18 cellular contexts compared by ENCODE assay signal in the genomic region with DNA sequence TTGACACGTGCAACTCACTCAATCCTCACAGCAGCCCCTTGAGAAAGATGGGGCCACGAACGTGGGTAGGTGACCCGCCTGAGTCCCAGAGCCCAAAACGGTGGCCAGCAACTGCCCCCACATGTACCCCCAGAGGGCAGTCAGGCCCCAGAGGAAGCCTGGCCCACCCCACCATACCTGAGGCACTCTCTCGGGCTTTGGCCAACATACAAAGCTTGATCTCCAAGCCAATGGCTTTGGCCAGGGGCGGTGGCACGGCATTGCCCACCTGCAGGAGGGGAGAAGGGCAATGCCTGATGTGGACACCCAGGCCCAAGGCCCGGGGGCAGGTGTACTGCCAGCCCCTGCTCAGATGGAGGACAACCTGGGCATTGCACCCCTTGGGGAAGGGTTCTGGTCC. TPM values are rescaled to one million over a fixed set of nuclear protein-coding genes. Genes with fewer than 3 reads are reported as not detected.
"Had no signal": no experiment of that assay in that cellular context is flagged by ENCODE, and none has a peak within 500 bp of the region (broad histone marks: within the 10 kb centered on the region; RNA-seq: fewer than 3 reads in every experiment).

No MANE protein-coding gene starts in this region.

- DNase-seq: IMR-90, Kasumi-1, MM.1S, NCI-H1092 treated with DMSO at 0.1 percent for 48 hours, NCI-H1436, NCI-H2029 treated with DMSO at 0.1 percent for 48 hours, NCI-H2227 treated with DMSO at 0.1 percent for 48 hours, NCI-H524, NCI-H69, NCI-H774, RPMI8226, SHP77 treated with DMSO at 0.1 percent for 48 hours, SJCRH30 had no signal

- H3K27ac ChIP-seq: KMS-11, SJCRH30 had no signal

- H3K27me3 ChIP-seq: SJCRH30 had no signal

- H3K4me1 ChIP-seq: SJCRH30 had no signal

- H3K4me3 ChIP-seq: SJCRH30 had no signal

- H3K9me3 ChIP-seq: SJCRH30 had no signal

- ATAC-seq: HepG2, SK-N-SH treated with all-trans-retinoic acid at 6 μM for 48 hours had no signal

RNA-seq across cellular contexts. Expression of a gene that starts 31.6 kb away (rescaled TPM):
- total RNA-seq: IMR-90, M059J, NCI-H460, SJCRH30 had no signal

RNA-seq across cellular contexts. Expression of a gene that starts 47.9 kb away (rescaled TPM):
- total RNA-seq: SJCRH30 had no signal
